In genomic region chr22:44455151-44455962, GRCh38 we compare ENCODE assay signal across 10 cellular contexts. TPM values are rescaled to one million over a fixed set of nuclear protein-coding genes. Genes with fewer than 3 reads are reported as not detected.
DNase-seq lines count a peak whose midpoint lies in the region; ATAC-seq and TF ChIP-seq lines count a peak whose summit lies in the region.
"Had no signal": no experiment of that assay in that cellular context is flagged by ENCODE, and none has a peak within 500 bp of the region (broad histone marks: within the 10 kb centered on the region; RNA-seq: fewer than 3 reads in every experiment).

No MANE protein-coding gene starts in this region.

- H3K4me1 ChIP-seq in left lung: no peaks in the 10 kb centered on the region

- peak overlapping the region; percentile 71 for H3K4me3 Mint-ChIP-seq in T-helper 2 cell treated with Interferon-gamma antibody and Interleukin-4, amounts not matched to agents 5 μg/mL and 100 μg/mL, for 36 hours

- H3K27ac Mint-ChIP-seq in T-helper 2 cell treated with Interferon-gamma antibody and Interleukin-4, amounts not matched to agents 5 μg/mL and 100 μg/mL, for 36 hours: peak overlapping the region; percentile 90

- no peak overlapping the region for H3K27ac ChIP-seq in left lung

- no peak overlapping the region for H3K4me3 ChIP-seq in left lung

- H3K27me3 ChIP-seq in left lung: no peaks in the 10 kb centered on the region

- H3K27me3 Mint-ChIP-seq in T-helper 2 cell treated with Interferon-gamma antibody and Interleukin-4, amounts not matched to agents 5 μg/mL and 100 μg/mL, for 36 hours (ENCODE audit: low read depth): no peaks in the 10 kb centered on the region

- intact Hi-C loops in left lung (cut with DNase I): no loop called here

- peaks cover 33% of the 10 kb centered on the region for H3K4me1 Mint-ChIP-seq in T-helper 2 cell treated with Interferon-gamma antibody and Interleukin-4, amounts not matched to agents 5 μg/mL and 100 μg/mL, for 36 hours (ENCODE audit: low read depth)

- peaks cover 14% of the 10 kb centered on the region for H3K9me3 Mint-ChIP-seq in T-helper 2 cell treated with Interferon-gamma antibody and Interleukin-4, amounts not matched to agents 5 μg/mL and 100 μg/mL, for 36 hours

- peak; percentile 40 for DNase-seq in T-helper 2 cell treated with Interferon-gamma antibody and Interleukin-4, amounts not matched to agents 5 μg/mL and 100 μg/mL, for 36 hours (ENCODE audit: low spot score)
- peak; percentile 17 for DNase-seq in activated naive CD8-positive, alpha-beta T cell treated with anti-CD3 and anti-CD28 coated beads, Interleukin-2, amount 50 U/mL, for 16 hours (ENCODE audit: low read depth, low spot score)
- peak; percentile 6 to 28 for DNase-seq in stimulated activated CD8-positive, alpha-beta memory T cell treated with anti-CD3 and anti-CD28 coated beads, Interleukin-4, amount 100 ng/mL, for 1 hour (ENCODE audit: low read depth in 2 of 2, low spot score in 1 of 2)
- no peak for DNase-seq in GM10266 (ENCODE audit: extremely low spot score)
- DNase-seq in left lung: no peak
- DNase-seq: NCI-H2081, occipital lobe had no signal

- H3K36me3 Mint-ChIP-seq in T-helper 2 cell treated with Interferon-gamma antibody and Interleukin-4, amounts not matched to agents 5 μg/mL and 100 μg/mL, for 36 hours (ENCODE audit: low read depth): peaks cover 3% of the 10 kb centered on the region

- H3K9me3 ChIP-seq in left lung: no peaks in the 10 kb centered on the region

- ATAC-seq in HG02610 (IDR thresholded peaks at IDR 0.05; ENCODE audit: unreplicated experiment) (peak; percentile 28), left lung (no peak), HG03457 (IDR thresholded peaks at IDR 0.05; ENCODE audit: unreplicated experiment) (no peak), GM18498 (IDR thresholded peaks at IDR 0.05; ENCODE audit: unreplicated experiment) (no peak)

- H3K36me3 ChIP-seq in left lung: no peaks in the 10 kb centered on the region

- no peak for TF ChIP-seq CTCF in GM10266 (IDR thresholded peaks at IDR 0.05; ENCODE audit: control insufficient read depth, insufficient read depth, low read depth, missing control alignments)
- TF ChIP-seq CTCF in left lung (IDR thresholded peaks at IDR 0.05): no peak

RNA-seq across cellular contexts. Expression of gene RTL6, which starts 42.7 kb away (rescaled TPM):
- total RNA-seq in left lung: 10 to 100 TPM; 20.3 to 20.5 TPM

Comparison
In these comparisons a context has a peak if more than half of its experiments do, and no peak if none do; other contexts are left out.
1. DNase-seq: peak in T-helper 2 cell treated with Interferon-gamma antibody and Interleukin-4, amounts not matched to agents 5 μg/mL and 100 μg/mL, for 36 hours (single experiment), activated naive CD8-positive, alpha-beta T cell treated with anti-CD3 and anti-CD28 coated beads, Interleukin-2, amount 50 U/mL, for 16 hours (single experiment) and stimulated activated CD8-positive, alpha-beta memory T cell treated with anti-CD3 and anti-CD28 coated beads, Interleukin-4, amount 100 ng/mL, for 1 hour (2 of 2); none in GM10266 (single experiment) and left lung (0 of 2).